In genomic region chr22:23144926-23145906, GRCh38 we compare ENCODE assay signal across 8 cellular contexts. TPM values are rescaled to one million over a fixed set of nuclear protein-coding genes. Genes with fewer than 3 reads are reported as not detected.
A peak's percentile ranks its signal among the peaks of the same experiment; 100 is the strongest.
DNase-seq lines count a peak whose midpoint lies in the region; ATAC-seq and TF ChIP-seq lines count a peak whose summit lies in the region.

TSS of gene RAB36 (plus strand) at chr22:23145477. CDS start at chr22:23146617, 1,140 bp downstream.

- peak; percentile 96 for DNase-seq in CD1c-positive myeloid dendritic cell (ENCODE audit: extremely low spot score)
- DNase-seq in NCI-H526 treated with DMSO at 0.1 percent for 48 hours (lab: John Stamatoyannopoulos, UW) = peak; percentile 94
- DNase-seq in activated CD8-positive, alpha-beta memory T cell treated with anti-CD3 and anti-CD28 coated beads for 1 hour (ENCODE audit: extremely low read depth in 1 of 2, low read depth in 1 of 2) = peak; percentile 76 to 91
- peak; percentile 99 for DNase-seq in ecto neural progenitor cell (ENCODE audit: low spot score)
- DNase-seq in stimulated activated CD4-positive, alpha-beta T cell treated with anti-CD3 and anti-CD28 coated beads, Interleukin-2, amount 100 ng/mL, for 24 hours = peak; percentile 83 to 87
- DNase-seq in GDM1 (lab: John Stamatoyannopoulos, UW) = no peak

- no peak within 1 kb of the TSS for H3K9ac ChIP-seq in liver (ENCODE audit: low read depth in 1 of 2, low read length in 2 of 2)

- no peaks in the 10 kb centered on the region for H3K9me3 ChIP-seq in liver (ENCODE audit: control insufficient read depth in 4 of 4, low read length in 3 of 4)

- no peak for TF ChIP-seq RAD21 in liver (IDR thresholded peaks at IDR 0.05)

- H3K36me3 ChIP-seq in liver (ENCODE audit: control insufficient read depth in 4 of 4, insufficient read depth in 3 of 4, low read depth in 1 of 4, low read length in 3 of 4) = no peaks in the 10 kb centered on the region

- H3K27me3 ChIP-seq in liver (ENCODE audit: control insufficient read depth in 4 of 4, insufficient read depth in 4 of 4, low read length in 3 of 4) = no peaks in the 10 kb centered on the region

- 31% methylated on average over 62 of the region's 62 CpGs for WGBS in liver

- peaks cover 11 to 31% (median 20%) of the 10 kb centered on the region in 4 donors for H3K4me1 ChIP-seq in liver (ENCODE audit: control insufficient read depth in 4 of 4, insufficient read depth in 4 of 4, low read length in 3 of 4)

- TF ChIP-seq CTCF in liver (IDR thresholded peaks at IDR 0.05; ENCODE audit: low read depth, low read length, missing input control) = no peak

- H3K27ac ChIP-seq in liver (ENCODE audit: low read depth in 1 of 2, low read length in 2 of 2) = no peak within 1 kb of the TSS

- H3K4me3 ChIP-seq in liver (ENCODE audit: low read depth in 1 of 3, low read length in 3 of 3) = peak within 1 kb of the TSS in 1 of 3 donors; percentile 19

- peak; percentile 62 for ATAC-seq in HG02798 (IDR thresholded peaks at IDR 0.05; ENCODE audit: poor library complexity, unreplicated experiment)

TF ChIP-seq in liver, 16 proteins besides CTCF, POLR2A, EP300 and RAD21:
- peak; percentile 86 to 88 for TF ChIP-seq EGR1 (IDR thresholded peaks at IDR 0.05; ENCODE audit: low read depth in 2 of 2)
- TF ChIP-seq GABPA (IDR thresholded peaks at IDR 0.05 in 1 of 2, conservative IDR thresholded peaks at IDR 0.05 in 1 of 2) = no peak

RNA-seq across cellular contexts. Expression of gene RAB36, which starts in this region (rescaled TPM):
- under 1 TPM; 0.33 to 0.42 TPM for total RNA-seq in liver
- polyA plus RNA-seq in liver = under 1 TPM; 0.22 to 0.56 TPM
